In the genomic region with DNA sequence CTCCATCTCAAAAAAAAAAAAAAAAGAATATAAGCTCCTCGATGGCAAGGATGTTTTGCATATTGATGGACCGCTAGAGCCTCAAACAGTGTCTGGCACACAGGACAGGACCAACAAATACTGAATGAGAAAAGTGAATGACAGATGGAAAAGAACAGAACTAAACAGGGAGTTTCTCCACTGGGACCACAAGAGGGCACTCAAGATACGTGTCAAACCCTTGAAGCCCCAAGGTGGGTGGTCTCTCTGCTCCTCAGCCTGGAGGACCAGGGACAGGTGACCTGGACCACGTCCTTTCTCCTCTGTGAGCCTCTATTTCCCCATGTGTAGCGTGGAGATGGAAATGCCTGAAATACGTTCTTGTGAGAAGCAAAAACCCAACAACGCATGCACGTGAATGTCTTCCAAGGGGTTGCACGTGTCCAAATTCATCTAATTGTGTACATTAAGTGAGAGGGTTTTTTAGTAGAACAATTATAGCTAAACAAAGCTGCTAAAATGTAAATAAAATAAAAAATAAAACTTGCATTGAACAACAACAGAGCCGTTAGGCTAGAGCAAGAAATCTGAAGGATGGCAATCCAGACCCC, we compare ENCODE assay signal across 8 cellular contexts. TPM values are rescaled to one million over a fixed set of nuclear protein-coding genes. Genes with fewer than 3 reads are reported as not detected.
DNase-seq lines count a peak whose midpoint lies in the region; ATAC-seq and TF ChIP-seq lines count a peak whose summit lies in the region.

No MANE protein-coding gene starts in this region.

- BruUV-seq in A673 (replicated peaks; lab: Mats Ljungman, UMichigan) = no TSS peak

- H3K9me3 ChIP-seq in A673 (ENCODE audit: low read depth, low read length, poor library complexity, severe bottlenecking) (no peaks in the 10 kb centered on the region), adrenal gland (replicated peaks in 1 of 3) (no peaks in the 10 kb centered on the region)

- WGBS in adrenal gland, 4 donors = 14 to 20% (median 18%) methylated on average over 10 of the region's 10 CpGs

- CTCF ChIA-PET in A673 (lab: Charles Lee) = no interaction called here

- no peak for TF ChIP-seq POLR2A in adrenal gland (IDR thresholded peaks at IDR 0.05)

- peak; percentile 77 for DNase-seq in A673 (ENCODE audit: low spot score)
- DNase-seq in ELF-1 (ENCODE audit: low read depth, low spot score) = peak; percentile 54
- DNase-seq in NCI-H2029 (lab: John Stamatoyannopoulos, UW) = peak; percentile 19
- DNase-seq in adrenal gland = peak in 1 of 7 donors; percentile 25
- DNase-seq in kidney epithelial cell (ENCODE audit: low read depth) = no peak
- no peak for DNase-seq in effector CD8-positive, alpha-beta T cell (lab: John Stamatoyannopoulos, UW)
- no peak for DNase-seq in stimulated activated naive CD4-positive, alpha-beta T cell treated with Interleukin-2 at 50 U/mL for 16 hours (lab: John Stamatoyannopoulos, UW)

- H3K4me3 ChIP-seq in A673 (ENCODE audit: low read depth, low read length, poor library complexity, severe bottlenecking) = no peak overlapping the region
- H3K4me3 ChIP-seq in adrenal gland = no peak overlapping the region
- H3K4me3 ChIP-seq in kidney epithelial cell (ENCODE audit: low read depth, low read length) = no peak overlapping the region

- H3K27me3 ChIP-seq in A673 (replicated peaks; ENCODE audit: insufficient read depth, low read depth, low read length, poor library complexity) (no peaks in the 10 kb centered on the region), adrenal gland (no peaks in the 10 kb centered on the region), kidney epithelial cell (ENCODE audit: control insufficient read depth, insufficient read depth, low read length) (peaks cover under 1% of the 10 kb centered on the region)

- H3K36me3 ChIP-seq in A673 (ENCODE audit: insufficient read depth, low read length, poor library complexity, severe bottlenecking) (no peaks in the 10 kb centered on the region), adrenal gland (replicated peaks in 1 of 2) (no peaks in the 10 kb centered on the region), kidney epithelial cell (ENCODE audit: control insufficient read depth, insufficient read depth, low read length) (no peaks in the 10 kb centered on the region)

- peaks cover 4% of the 10 kb centered on the region for H3K4me1 ChIP-seq in A673 (ENCODE audit: insufficient read depth, low read length, poor library complexity, severe bottlenecking)
- no peaks in the 10 kb centered on the region for H3K4me1 ChIP-seq in adrenal gland (replicated peaks in 1 of 2)

- POLR2A ChIA-PET in A673 (lab: Charles Lee; ENCODE audit: low non-redundant PET) = no interaction called here

- ATAC-seq in GM18502 (IDR thresholded peaks at IDR 0.05; ENCODE audit: poor library complexity, unreplicated experiment) = no peak

- TF ChIP-seq CTCF in A673 (conservative IDR thresholded peaks at IDR 0.05; ENCODE audit: low read depth, low read length) (peak; percentile 70), adrenal gland (IDR thresholded peaks at IDR 0.05) (peak; percentile 22 to 55 (median 42)), kidney epithelial cell (IDR thresholded peaks at IDR 0.05; ENCODE audit: insufficient read depth, low read length, poor library complexity, severe bottlenecking) (peak; percentile 72)

- intact Hi-C loops in A673 (cut with micrococcal nuclease; ENCODE audit: unreplicated experiment) = no loop called here
- intact Hi-C loops in adrenal gland (cut with DNase I) = loop anchor here in 1 of 2 donors (5.0 kb wide), 1 partner anchor 199 kb away; no protein-coding TSS in a partner anchor

- H3K27ac ChIP-seq in A673 (ENCODE audit: low read depth, low read length, poor library complexity, severe bottlenecking) (no peak overlapping the region), adrenal gland (no peak overlapping the region)

RNA-seq across cellular contexts. Expression of gene CDC42EP5, which starts 5.7 kb away (rescaled TPM):
- total RNA-seq in A673 (2021) (111 and 119 TPM in 2 replicates), adrenal gland (10 to 100 TPM in 7 of 8 donors, 1 to 10 TPM in 1; 9.7 to 27.9 (median 15.7) TPM), kidney epithelial cell (21.4 and 24.4 TPM in 2 replicates)
- 10 to 100 TPM in 2 of 3 donors, under 1 TPM in 1; 0.44 to 36.0 (median 16.5) TPM for polyA plus RNA-seq in adrenal gland

RNA-seq across cellular contexts. Expression of gene LENG9, which starts 15.2 kb away (rescaled TPM):
- total RNA-seq in A673 (2021) (4.2 and 4.3 TPM in 2 replicates), adrenal gland (10 to 100 TPM in 2 of 8 donors, 1 to 10 TPM in 6; 6.3 to 15.3 (median 8.6) TPM), kidney epithelial cell (0.75 and 3.6 TPM in 2 replicates)
- 1 to 10 TPM; 1.3 to 4.2 (median 3.1) TPM for polyA plus RNA-seq in adrenal gland

RNA-seq across cellular contexts. Expression of gene LAIR2, which starts 23.9 kb away (rescaled TPM):
- total RNA-seq in A673 (2021) (not detected in 2 replicates), adrenal gland (1 to 10 TPM in 1 of 8 donors, under 1 TPM in 1, not detected in 6; 0.91 to 1.4 TPM), kidney epithelial cell (not detected in 2 replicates)
- not detected for polyA plus RNA-seq in adrenal gland

RNA-seq across cellular contexts. Expression of gene LENG8, which starts 29.8 kb away (rescaled TPM):
- 129 and 149 TPM in 2 replicates for total RNA-seq in A673 (2021)
- 100 to 1,000 TPM in 4 of 8 donors, 10 to 100 TPM in 4; 33.6 to 207 (median 90.8) TPM for total RNA-seq in adrenal gland
- polyA plus RNA-seq in adrenal gland = 100 to 1,000 TPM in 2 of 3 donors, 10 to 100 TPM in 1; 17.4 to 725 (median 247) TPM
- 61.3 and 62.8 TPM in 2 replicates for total RNA-seq in kidney epithelial cell

Comparison
In these comparisons a context has a peak if more than half of its experiments do, and no peak if none do; other contexts are left out.
1. DNase-seq: peak in A673 (single experiment), ELF-1 (single experiment) and NCI-H2029 (single experiment); none in kidney epithelial cell (single experiment), effector CD8-positive, alpha-beta T cell (single experiment) and stimulated activated naive CD4-positive, alpha-beta T cell treated with Interleukin-2 at 50 U/mL for 16 hours (single experiment).
2. Peak in every context shown above with its lines, with median percentiles within 50 percentile points of each other: CTCF ChIP-seq.